7 cellular contexts compared by ENCODE assay signal in the genomic region with DNA sequence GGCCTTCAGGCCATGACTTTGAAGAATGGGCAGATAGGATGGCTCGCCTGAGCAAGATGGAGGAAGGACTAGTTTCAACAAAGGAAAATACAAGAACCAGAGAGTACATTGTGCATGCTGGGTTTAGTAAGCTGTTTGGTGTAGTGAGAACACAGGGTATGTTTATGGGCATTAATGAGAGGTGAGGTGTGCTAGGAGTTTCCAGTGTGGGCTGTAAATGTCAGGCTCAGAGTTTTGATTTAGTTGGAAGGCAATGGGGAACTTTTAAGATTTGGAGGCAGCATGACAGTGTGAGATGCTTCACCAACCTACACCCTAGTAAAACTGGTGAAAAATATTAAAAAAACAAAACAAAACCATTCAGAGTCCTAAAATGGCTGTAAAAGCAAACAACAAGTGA. TPM values are rescaled to one million over a fixed set of nuclear protein-coding genes. Genes with fewer than 3 reads are reported as not detected.
"Had no signal": no experiment of that assay in that cellular context is flagged by ENCODE, and none has a peak within 500 bp of the region (broad histone marks: within the 10 kb centered on the region; RNA-seq: fewer than 3 reads in every experiment).

No MANE protein-coding gene starts in this region.

- H3K27ac ChIP-seq: GM23248 had no signal

- H3K4me3 ChIP-seq: GM23248, K562 had no signal

- H3K9ac ChIP-seq: GM23248 had no signal

- DNase-seq: GM23248, GOT3, H9, HCEC 1CT, IMR-90 had no signal

- ATAC-seq: K562 had no signal

- FAIRE-seq: HTR-8/SVneo, K562 had no signal

- H2AFZ ChIP-seq: GM23248 had no signal

- H3K27ac Mint-ChIP-seq: H9 had no signal

- H3K4me3 Mint-ChIP-seq: H9 had no signal

RNA-seq across cellular contexts. Expression of gene IGFBP1, which starts 13.3 kb away (rescaled TPM):
- polyA plus RNA-seq: IMR-90, K562 had no signal

RNA-seq across cellular contexts. Expression of gene CCDC201, which starts 28.7 kb away (rescaled TPM):
- polyA plus RNA-seq: GM23248, IMR-90, K562 had no signal
